Comparison of ENCODE assay signal across 26 cellular contexts in genomic region chr1:151716405-151716762, GRCh38. TPM values are rescaled to one million over a fixed set of nuclear protein-coding genes. Genes with fewer than 3 reads are reported as not detected.
A peak's percentile ranks its signal among the peaks of the same experiment; 100 is the strongest.
DNase-seq lines count a peak whose midpoint lies in the region; ATAC-seq and TF ChIP-seq lines count a peak whose summit lies in the region.
"Had no signal": no experiment of that assay in that cellular context is flagged by ENCODE, and none has a peak within 500 bp of the region (broad histone marks: within the 10 kb centered on the region; RNA-seq: fewer than 3 reads in every experiment).

No MANE protein-coding gene starts in this region.

- H3K27me3 ChIP-seq in BE2C = no peaks in the 10 kb centered on the region
- peaks cover 79% of the 10 kb centered on the region for H3K27me3 ChIP-seq in MM.1S (replicated peaks; ENCODE audit: insufficient read depth, low read length)
- peaks cover 44% of the 10 kb centered on the region for H3K27me3 ChIP-seq in endodermal cell (ENCODE audit: control insufficient read depth, insufficient read depth, low read length, poor library complexity, severe bottlenecking)
- no peaks in the 10 kb centered on the region for H3K27me3 ChIP-seq in neural cell (ENCODE audit: insufficient read depth, low read depth, low read length)
- H3K27me3 ChIP-seq in gastroesophageal sphincter = peaks cover 21% of the 10 kb centered on the region
- H3K27me3 ChIP-seq: ovary had no signal

- ATAC-seq in GM19452 (IDR thresholded peaks at IDR 0.05; ENCODE audit: unreplicated experiment) (no peak), gastroesophageal sphincter (no peak)
- ATAC-seq: gastrocnemius medialis; stimulated activated memory B cell treated with anti-CD40 and anti-IgM and Interleukin-4, amounts not matched to agents 10 μg/mL and 1 μg/mL and 100 μg/mL, for 72 hours had no signal

- H3K79me2 ChIP-seq in MM.1S (ENCODE audit: low read length) (no peaks in the 10 kb centered on the region), neural cell (replicated peaks; ENCODE audit: insufficient read depth, low read length) (peaks cover 57% of the 10 kb centered on the region)

- no peak for TF ChIP-seq POLR2A in gastroesophageal sphincter (IDR thresholded peaks at IDR 0.05)

- TF ChIP-seq EP300 in neural cell (conservative IDR thresholded peaks at IDR 0.05; ENCODE audit: poor library complexity, severe bottlenecking) = no peak
- no peak for TF ChIP-seq EP300 in gastroesophageal sphincter (IDR thresholded peaks at IDR 0.05)

- peak overlapping the region; percentile 76 for H3K4me3 ChIP-seq in BE2C (ENCODE audit: low read depth, low read length)
- no peak overlapping the region for H3K4me3 ChIP-seq in MM.1S (ENCODE audit: low read length)
- no peak overlapping the region for H3K4me3 ChIP-seq in endodermal cell (ENCODE audit: low read length)
- H3K4me3 ChIP-seq in neural cell (ENCODE audit: low read length) = peak overlapping the region; percentile 72
- peak overlapping the region in 1 of 2 donors; percentile 12 for H3K4me3 ChIP-seq in gastroesophageal sphincter
- H3K4me3 ChIP-seq: gastrocnemius medialis, ovary, sigmoid colon had no signal

- no peak overlapping the region for H3K27ac Mint-ChIP-seq in endodermal cell
- H3K27ac Mint-ChIP-seq: immature natural killer cell; stimulated activated memory B cell treated with anti-CD40 and anti-IgM and Interleukin-4, amounts not matched to agents 10 μg/mL and 1 μg/mL and 100 μg/mL, for 72 hours had no signal

- no peaks in the 10 kb centered on the region for H3K9me2 ChIP-seq in MM.1S (replicated peaks; ENCODE audit: insufficient read depth, low read length)
- H3K9me2 ChIP-seq in neural cell (ENCODE audit: insufficient read depth, low read length) = no peaks in the 10 kb centered on the region

- H3K9me3 Mint-ChIP-seq in endodermal cell = no peaks in the 10 kb centered on the region
- H3K9me3 Mint-ChIP-seq: stimulated activated memory B cell treated with anti-CD40 and anti-IgM and Interleukin-4, amounts not matched to agents 10 μg/mL and 1 μg/mL and 100 μg/mL, for 72 hours had no signal

- peak overlapping the region; percentile 31; the same call in 1 of the 2 replicates for H3K4me2 ChIP-seq in MM.1S (ENCODE audit: low read depth, low read length)
- H3K4me2 ChIP-seq in neural cell (ENCODE audit: low read length) = peak overlapping the region; percentile 92

- no peaks in the 10 kb centered on the region for H4K20me1 ChIP-seq in MM.1S (ENCODE audit: insufficient read depth, low read length)
- no peaks in the 10 kb centered on the region for H4K20me1 ChIP-seq in neural cell (ENCODE audit: insufficient read depth)

- no peak overlapping the region for H2AFZ ChIP-seq in MM.1S (ENCODE audit: low read length)
- no peak overlapping the region for H2AFZ ChIP-seq in neural cell (ENCODE audit: low read depth, low read length)

- H3K4me1 ChIP-seq in BE2C (peaks cover 37% of the 10 kb centered on the region), MM.1S (ENCODE audit: low read length) (peaks cover 7% of the 10 kb centered on the region), endodermal cell (ENCODE audit: control insufficient read depth, insufficient read depth, low read length) (peaks cover 4% of the 10 kb centered on the region), gastroesophageal sphincter (peaks cover 0 to 51% (median 9%) of the 10 kb centered on the region in 3 donors)
- H3K4me1 ChIP-seq: breast epithelium had no signal

- no peaks in the 10 kb centered on the region for H3K36me3 Mint-ChIP-seq in endodermal cell (ENCODE audit: low read depth)
- H3K36me3 Mint-ChIP-seq: immature natural killer cell; stimulated activated memory B cell treated with anti-CD40 and anti-IgM and Interleukin-4, amounts not matched to agents 10 μg/mL and 1 μg/mL and 100 μg/mL, for 72 hours had no signal

- peaks cover 16% of the 10 kb centered on the region for H3K4me1 Mint-ChIP-seq in endodermal cell

- peak overlapping the region; percentile 51 for H3K4me3 Mint-ChIP-seq in endodermal cell

- H3F3A ChIP-seq in MM.1S (ENCODE audit: insufficient read depth, low read length) = peaks cover 10% of the 10 kb centered on the region
- peaks cover 6% of the 10 kb centered on the region for H3F3A ChIP-seq in neural cell (ENCODE audit: insufficient read depth, low read length, poor library complexity, severe bottlenecking)

- 0 to 11% methylated on average over 1 to 10 of the region's 11 CpGs for WGBS in endodermal cell (ENCODE audit: insufficient coverage in 1 of 2, insufficient read length in 1 of 2), 2 experiments
- WGBS in gastroesophageal sphincter (ENCODE audit: low coverage in 1 of 2), 2 donors = 0% methylated on average over 2 of the region's 11 CpGs; no CpG with 5 or more reads in 1 of the 2 donors

- peaks cover 46% of the 10 kb centered on the region for H3K27me3 Mint-ChIP-seq in endodermal cell (ENCODE audit: insufficient read depth)

- H3K36me3 ChIP-seq in BE2C (no peaks in the 10 kb centered on the region), MM.1S (replicated peaks; ENCODE audit: insufficient read depth, low read length) (no peaks in the 10 kb centered on the region), endodermal cell (ENCODE audit: control insufficient read depth, insufficient read depth, low read length) (no peaks in the 10 kb centered on the region), neural cell (ENCODE audit: insufficient read depth, low read length) (peaks cover 11% of the 10 kb centered on the region), gastroesophageal sphincter (no peaks in the 10 kb centered on the region)
- H3K36me3 ChIP-seq: breast epithelium, gastrocnemius medialis, ovary, sigmoid colon had no signal

- TF ChIP-seq RAD21 in neural cell (conservative IDR thresholded peaks at IDR 0.05) = no peak

- H3K27ac ChIP-seq in MM.1S (ENCODE audit: low read length) = no peak overlapping the region
- no peak overlapping the region for H3K27ac ChIP-seq in endodermal cell (ENCODE audit: low read depth, low read length)
- H3K27ac ChIP-seq in neural cell (ENCODE audit: low read length) = peak overlapping the region; percentile 99
- no peak overlapping the region for H3K27ac ChIP-seq in gastroesophageal sphincter
- H3K27ac ChIP-seq: breast epithelium, C4-2B, gastrocnemius medialis, ovary, sigmoid colon, VCaP had no signal

- H3K9ac ChIP-seq in MM.1S (ENCODE audit: low read length) (no peak overlapping the region), endodermal cell (ENCODE audit: extremely low read depth, low read length, poor library complexity, severe bottlenecking) (no peak overlapping the region), neural cell (ENCODE audit: low read length) (peak overlapping the region; percentile 94)

- TF ChIP-seq CTCF in BE2C (IDR thresholded peaks at IDR 0.05; ENCODE audit: low read depth, low read length) (no peak), MM.1S (IDR thresholded peaks at IDR 0.05; ENCODE audit: low read length) (no peak; the same call in 1 of the 2 replicates), endodermal cell (conservative IDR thresholded peaks at IDR 0.05) (no peak), neural cell (IDR thresholded peaks at IDR 0.05; ENCODE audit: poor library complexity, severe bottlenecking) (peak; percentile 18), gastroesophageal sphincter (IDR thresholded peaks at IDR 0.05) (no peak)

- DNase-seq in BE2C = no peak
- no peak for DNase-seq in MM.1S
- DNase-seq in endodermal cell = no peak
- no peak for DNase-seq in ecto neural progenitor cell (ENCODE audit: low spot score)
- no peak for DNase-seq in SW480 (ENCODE audit: low spot score)
- DNase-seq: ACHN; activated CD4-positive, alpha-beta T cell treated with anti-CD3 and anti-CD28 coated beads, Interleukin-2, amount 50 U/mL, for 4 hours; activated effector memory CD4-positive, alpha-beta T cell treated with anti-CD3 and anti-CD28 coated beads, Interleukin-2, amount 50 U/mL, for 16 hours; gastrocnemius medialis; KBM-7; MV-4-11; ovary; sigmoid colon; T-helper 2 cell had no signal

- H3K9me3 ChIP-seq in BE2C (no peaks in the 10 kb centered on the region; the same call in 1 of the 2 replicates), MM.1S (replicated peaks; ENCODE audit: insufficient read depth, low read length) (no peaks in the 10 kb centered on the region), endodermal cell (ENCODE audit: control insufficient read depth, low read length) (no peaks in the 10 kb centered on the region), neural cell (ENCODE audit: low read length) (no peaks in the 10 kb centered on the region), gastroesophageal sphincter (no peaks in the 10 kb centered on the region)
- H3K9me3 ChIP-seq: breast epithelium, gastrocnemius medialis, ovary, sigmoid colon had no signal

TF ChIP-seq in neural cell, 6 proteins besides CTCF, POLR2A, EP300 and RAD21 (continues in another document):
- peak; percentile 7 for TF ChIP-seq MXI1 (conservative IDR thresholded peaks at IDR 0.05; ENCODE audit: poor library complexity, severe bottlenecking)

RNA-seq across cellular contexts. Expression of gene CELF3, which starts 0.2 kb away (rescaled TPM):
- 109 TPM for polyA plus RNA-seq in BE2C (2012; ENCODE audit: insufficient read depth, insufficient read length, low read depth)
- under 1 TPM; 0.24 to 0.40 TPM for total RNA-seq in endodermal cell
- 40.3 TPM for polyA plus RNA-seq in endodermal cell (2013, experiment 1 of 2)
- polyA plus RNA-seq in endodermal cell (2013, experiment 2 of 2) = 27.6 TPM
- polyA plus RNA-seq in neural cell = 89.0 and 137 TPM in 2 replicates
- polyA minus RNA-seq in neural cell = 117 and 129 TPM in 2 replicates
- total RNA-seq in gastroesophageal sphincter = under 1 TPM in 3 of 4 donors, not detected in 1; 0.22 to 0.93 (median 0.40) TPM
- total RNA-seq: breast epithelium, G401, gastrocnemius medialis, SK-MEL-5 had no signal
- polyA plus RNA-seq: immature natural killer cell, liver, ovary had no signal

RNA-seq across cellular contexts. Expression of gene RIIAD1, which starts 4.9 kb away (rescaled TPM):
- 7.4 TPM for polyA plus RNA-seq in BE2C (2012; ENCODE audit: insufficient read depth, insufficient read length, low read depth)
- total RNA-seq in endodermal cell = not detected
- 0.89 TPM for polyA plus RNA-seq in endodermal cell (2013, experiment 1 of 2)
- 0.87 TPM for polyA plus RNA-seq in endodermal cell (2013, experiment 2 of 2)
- polyA plus RNA-seq in neural cell = 23.5 and 23.6 TPM in 2 replicates
- 10.8 and 18.3 TPM in 2 replicates for polyA minus RNA-seq in neural cell
- total RNA-seq in gastroesophageal sphincter = 1 to 10 TPM in 1 of 4 donors, not detected in 3; 1.4 TPM
- total RNA-seq: breast epithelium, G401, gastrocnemius medialis, liver, SK-MEL-5 had no signal
- polyA plus RNA-seq: esophagus, immature natural killer cell, liver, ovary had no signal

RNA-seq across cellular contexts. Expression of gene MRPL9, which starts 46.9 kb away (rescaled TPM):
- polyA plus RNA-seq in BE2C (2012; ENCODE audit: insufficient read depth, insufficient read length, low read depth) = 230 TPM
- total RNA-seq in endodermal cell (10 to 100 TPM; 86.3 to 98.0 TPM), gastroesophageal sphincter (10 to 100 TPM; 49.7 to 60.7 (median 55.5) TPM)
- polyA plus RNA-seq in endodermal cell (2013, experiment 1 of 2) = 92.0 TPM
- polyA plus RNA-seq in endodermal cell (2013, experiment 2 of 2) = 101 TPM
- polyA plus RNA-seq in neural cell = 119 and 134 TPM in 2 replicates
- 61.6 and 66.3 TPM in 2 replicates for polyA minus RNA-seq in neural cell

Comparison
In these comparisons a context has a peak if more than half of its experiments do, and no peak if none do; other contexts are left out.
1. H3K4me3 ChIP-seq: peak in BE2C (single experiment) and neural cell (single experiment); none in MM.1S (single experiment) and endodermal cell (single experiment).